In the genomic region with DNA sequence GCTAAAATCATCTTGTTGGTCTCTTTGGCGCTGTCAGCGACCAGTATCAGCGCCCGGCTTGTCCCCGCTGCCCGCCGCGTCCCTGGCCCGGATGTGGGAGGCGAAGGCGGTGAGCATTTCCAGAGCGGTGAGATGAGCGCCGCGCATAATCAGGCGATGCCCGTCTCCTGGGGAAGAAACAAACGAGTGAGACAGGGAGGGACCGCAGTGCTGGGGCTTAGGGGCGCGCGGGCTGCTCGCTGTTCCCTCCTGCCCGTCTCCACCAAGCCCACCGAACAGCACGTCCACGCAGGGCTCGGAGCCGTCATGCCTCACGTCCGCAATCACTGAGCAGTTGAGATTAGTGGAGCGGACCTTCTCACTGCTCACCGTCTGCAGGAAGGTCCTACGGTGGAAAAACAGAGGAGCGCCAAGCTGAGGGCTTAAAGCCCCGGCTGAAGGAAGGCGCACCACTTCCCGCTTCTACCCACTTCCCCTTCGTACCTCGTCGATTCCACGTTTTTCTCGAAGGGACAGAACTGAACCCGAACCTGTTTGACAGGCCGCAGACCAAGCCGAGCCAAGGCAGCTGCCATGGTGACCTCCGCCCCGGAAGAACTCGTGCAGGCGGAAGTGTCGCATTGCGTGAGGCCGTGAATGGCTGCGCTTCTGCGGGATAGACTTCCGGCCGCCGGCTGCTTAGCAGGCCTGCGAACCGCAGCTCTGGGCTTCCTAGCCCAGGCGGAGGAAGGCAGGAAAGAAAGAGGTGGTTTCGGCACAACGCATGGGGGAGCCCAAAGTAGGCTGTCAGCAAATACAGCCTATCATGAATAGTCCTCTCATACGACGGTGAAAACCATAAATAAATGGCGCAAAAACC, we compare ENCODE assay signal across 1 cellular context.
TF ChIP-seq lines count a peak whose summit lies in the region.

A gene (minus strand): TSS at position 595 of the 859 bp plus-strand sequence. CDS start 20 bp downstream, at position 575.

TF ChIP-seq in K562, 482 proteins besides CTCF, POLR2A, EP300 and RAD21 (continued from another document and continues in another):
- TF ChIP-seq, protein P1, sequence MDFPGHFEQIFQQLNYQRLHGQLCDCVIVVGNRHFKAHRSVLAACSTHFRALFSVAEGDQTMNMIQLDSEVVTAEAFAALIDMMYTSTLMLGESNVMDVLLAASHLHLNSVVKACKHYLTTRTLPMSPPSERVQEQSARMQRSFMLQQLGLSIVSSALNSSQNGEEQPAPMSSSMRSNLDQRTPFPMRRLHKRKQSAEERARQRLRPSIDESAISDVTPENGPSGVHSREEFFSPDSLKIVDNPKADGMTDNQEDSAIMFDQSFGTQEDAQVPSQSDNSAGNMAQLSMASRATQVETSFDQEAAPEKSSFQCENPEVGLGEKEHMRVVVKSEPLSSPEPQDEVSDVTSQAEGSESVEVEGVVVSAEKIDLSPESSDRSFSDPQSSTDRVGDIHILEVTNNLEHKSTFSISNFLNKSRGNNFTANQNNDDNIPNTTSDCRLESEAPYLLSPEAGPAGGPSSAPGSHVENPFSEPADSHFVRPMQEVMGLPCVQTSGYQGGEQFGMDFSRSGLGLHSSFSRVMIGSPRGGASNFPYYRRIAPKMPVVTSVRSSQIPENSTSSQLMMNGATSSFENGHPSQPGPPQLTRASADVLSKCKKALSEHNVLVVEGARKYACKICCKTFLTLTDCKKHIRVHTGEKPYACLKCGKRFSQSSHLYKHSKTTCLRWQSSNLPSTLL (IDR thresholded peaks at IDR 0.05), result no peak
- no peak for TF ChIP-seq ZKSCAN8 (CRISPR knock-in tag; IDR thresholded peaks at IDR 0.05)
- TF ChIP-seq ZNF146 (CRISPR knock-in tag; IDR thresholded peaks at IDR 0.05; ENCODE audit: unreplicated experiment), result no peak
- TF ChIP-seq, protein P2, sequence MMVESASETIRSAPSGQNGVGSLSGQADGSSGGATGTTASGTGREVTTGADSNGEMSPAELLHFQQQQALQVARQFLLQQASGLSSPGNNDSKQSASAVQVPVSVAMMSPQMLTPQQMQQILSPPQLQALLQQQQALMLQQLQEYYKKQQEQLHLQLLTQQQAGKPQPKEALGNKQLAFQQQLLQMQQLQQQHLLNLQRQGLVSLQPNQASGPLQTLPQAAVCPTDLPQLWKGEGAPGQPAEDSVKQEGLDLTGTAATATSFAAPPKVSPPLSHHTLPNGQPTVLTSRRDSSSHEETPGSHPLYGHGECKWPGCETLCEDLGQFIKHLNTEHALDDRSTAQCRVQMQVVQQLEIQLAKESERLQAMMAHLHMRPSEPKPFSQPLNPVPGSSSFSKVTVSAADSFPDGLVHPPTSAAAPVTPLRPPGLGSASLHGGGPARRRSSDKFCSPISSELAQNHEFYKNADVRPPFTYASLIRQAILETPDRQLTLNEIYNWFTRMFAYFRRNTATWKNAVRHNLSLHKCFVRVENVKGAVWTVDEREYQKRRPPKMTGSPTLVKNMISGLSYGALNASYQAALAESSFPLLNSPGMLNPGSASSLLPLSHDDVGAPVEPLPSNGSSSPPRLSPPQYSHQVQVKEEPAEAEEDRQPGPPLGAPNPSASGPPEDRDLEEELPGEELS (CRISPR knock-in tag; IDR thresholded peaks at IDR 0.05; ENCODE audit: borderline replicate concordance), result no peak
- TF ChIP-seq CAMTA2 (CRISPR knock-in tag; conservative IDR thresholded peaks at IDR 0.05), result no peak
- peak; percentile 82 for TF ChIP-seq TAF9B (IDR thresholded peaks at IDR 0.05; ENCODE audit: partially characterized antibody)
- TF ChIP-seq TBL1XR1 (IDR thresholded peaks at IDR 0.05; ENCODE audit: low read length in 2 of 2), result peak in 1 of 2 experiments; percentile 70; a peak in 1 of 4 replicates
- TF ChIP-seq, protein P3, sequence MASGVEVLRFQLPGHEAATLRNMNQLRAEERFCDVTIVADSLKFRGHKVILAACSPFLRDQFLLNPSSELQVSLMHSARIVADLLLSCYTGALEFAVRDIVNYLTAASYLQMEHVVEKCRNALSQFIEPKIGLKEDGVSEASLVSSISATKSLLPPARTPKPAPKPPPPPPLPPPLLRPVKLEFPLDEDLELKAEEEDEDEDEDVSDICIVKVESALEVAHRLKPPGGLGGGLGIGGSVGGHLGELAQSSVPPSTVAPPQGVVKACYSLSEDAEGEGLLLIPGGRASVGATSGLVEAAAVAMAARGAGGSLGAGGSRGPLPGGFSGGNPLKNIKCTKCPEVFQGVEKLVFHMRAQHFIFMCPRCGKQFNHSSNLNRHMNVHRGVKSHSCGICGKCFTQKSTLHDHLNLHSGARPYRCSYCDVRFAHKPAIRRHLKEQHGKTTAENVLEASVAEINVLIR (CRISPR knock-in tag; IDR thresholded peaks at IDR 0.05), result peak; percentile 71
- no peak for TF ChIP-seq ZFP36 (IDR thresholded peaks at IDR 0.05; ENCODE audit: low read depth, low read length, partially characterized antibody)
- TF ChIP-seq, protein P4, sequence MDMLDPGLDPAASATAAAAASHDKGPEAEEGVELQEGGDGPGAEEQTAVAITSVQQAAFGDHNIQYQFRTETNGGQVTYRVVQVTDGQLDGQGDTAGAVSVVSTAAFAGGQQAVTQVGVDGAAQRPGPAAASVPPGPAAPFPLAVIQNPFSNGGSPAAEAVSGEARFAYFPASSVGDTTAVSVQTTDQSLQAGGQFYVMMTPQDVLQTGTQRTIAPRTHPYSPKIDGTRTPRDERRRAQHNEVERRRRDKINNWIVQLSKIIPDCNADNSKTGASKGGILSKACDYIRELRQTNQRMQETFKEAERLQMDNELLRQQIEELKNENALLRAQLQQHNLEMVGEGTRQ (CRISPR knock-in tag; IDR thresholded peaks at IDR 0.05), result no peak
- peak; percentile 66 for TF ChIP-seq ESRRA (IDR thresholded peaks at IDR 0.05; ENCODE audit: borderline replicate concordance, low read depth)
- TF ChIP-seq ERF (CRISPR knock-in tag; IDR thresholded peaks at IDR 0.05), result peak; percentile 75; the same call in 1 of the 2 replicates
- peak; percentile 79 for TF ChIP-seq BRD4 (IDR thresholded peaks at IDR 0.05)
- TF ChIP-seq, protein P5, sequence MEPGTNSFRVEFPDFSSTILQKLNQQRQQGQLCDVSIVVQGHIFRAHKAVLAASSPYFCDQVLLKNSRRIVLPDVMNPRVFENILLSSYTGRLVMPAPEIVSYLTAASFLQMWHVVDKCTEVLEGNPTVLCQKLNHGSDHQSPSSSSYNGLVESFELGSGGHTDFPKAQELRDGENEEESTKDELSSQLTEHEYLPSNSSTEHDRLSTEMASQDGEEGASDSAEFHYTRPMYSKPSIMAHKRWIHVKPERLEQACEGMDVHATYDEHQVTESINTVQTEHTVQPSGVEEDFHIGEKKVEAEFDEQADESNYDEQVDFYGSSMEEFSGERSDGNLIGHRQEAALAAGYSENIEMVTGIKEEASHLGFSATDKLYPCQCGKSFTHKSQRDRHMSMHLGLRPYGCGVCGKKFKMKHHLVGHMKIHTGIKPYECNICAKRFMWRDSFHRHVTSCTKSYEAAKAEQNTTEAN (CRISPR knock-in tag; IDR thresholded peaks at IDR 0.05), result no peak
- TF ChIP-seq BDP1 (IDR thresholded peaks at IDR 0.05; ENCODE audit: insufficient read depth, insufficient read length), result no peak
- no peak for TF ChIP-seq FOXK1 (CRISPR knock-in tag; IDR thresholded peaks at IDR 0.05; ENCODE audit: borderline replicate concordance)
- TF ChIP-seq ZNF408 (CRISPR knock-in tag; IDR thresholded peaks at IDR 0.05; ENCODE audit: low read depth), result no peak
- 0 out of 2 replicates have a peak, but pooled peaks have one; percentile 30 for TF ChIP-seq MXI1 (IDR thresholded peaks at IDR 0.05; ENCODE audit: low read depth, low read length)
- TF ChIP-seq POLR2AphosphoS5 (IDR thresholded peaks at IDR 0.05; ENCODE audit: control insufficient read depth, insufficient read depth, low read depth, low read length), result peak; percentile 93
- 0 out of 2 replicates have a peak, but pooled peaks have one; percentile 10 for TF ChIP-seq TCF3 (CRISPR knock-in tag; IDR thresholded peaks at IDR 0.05)
- TF ChIP-seq, protein P6, sequence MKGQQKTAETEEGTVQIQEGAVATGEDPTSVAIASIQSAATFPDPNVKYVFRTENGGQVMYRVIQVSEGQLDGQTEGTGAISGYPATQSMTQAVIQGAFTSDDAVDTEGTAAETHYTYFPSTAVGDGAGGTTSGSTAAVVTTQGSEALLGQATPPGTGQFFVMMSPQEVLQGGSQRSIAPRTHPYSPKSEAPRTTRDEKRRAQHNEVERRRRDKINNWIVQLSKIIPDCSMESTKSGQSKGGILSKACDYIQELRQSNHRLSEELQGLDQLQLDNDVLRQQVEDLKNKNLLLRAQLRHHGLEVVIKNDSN (CRISPR knock-in tag; IDR thresholded peaks at IDR 0.05), result no peak
- no peak for TF ChIP-seq SNRNP70 (optimal IDR thresholded peaks at IDR 0.05; ENCODE audit: low read depth, low read length)
- peak; percentile 67; the same call in 1 of the 2 replicates for TF ChIP-seq GABPB2 (CRISPR knock-in tag; conservative IDR thresholded peaks at IDR 0.05)
- TF ChIP-seq POU5F1 (IDR thresholded peaks at IDR 0.05; ENCODE audit: borderline replicate concordance, low read depth, low read length, partially characterized antibody), result no peak
- no peak for TF ChIP-seq ZEB2 (IDR thresholded peaks at IDR 0.05)
- TF ChIP-seq, protein P7, sequence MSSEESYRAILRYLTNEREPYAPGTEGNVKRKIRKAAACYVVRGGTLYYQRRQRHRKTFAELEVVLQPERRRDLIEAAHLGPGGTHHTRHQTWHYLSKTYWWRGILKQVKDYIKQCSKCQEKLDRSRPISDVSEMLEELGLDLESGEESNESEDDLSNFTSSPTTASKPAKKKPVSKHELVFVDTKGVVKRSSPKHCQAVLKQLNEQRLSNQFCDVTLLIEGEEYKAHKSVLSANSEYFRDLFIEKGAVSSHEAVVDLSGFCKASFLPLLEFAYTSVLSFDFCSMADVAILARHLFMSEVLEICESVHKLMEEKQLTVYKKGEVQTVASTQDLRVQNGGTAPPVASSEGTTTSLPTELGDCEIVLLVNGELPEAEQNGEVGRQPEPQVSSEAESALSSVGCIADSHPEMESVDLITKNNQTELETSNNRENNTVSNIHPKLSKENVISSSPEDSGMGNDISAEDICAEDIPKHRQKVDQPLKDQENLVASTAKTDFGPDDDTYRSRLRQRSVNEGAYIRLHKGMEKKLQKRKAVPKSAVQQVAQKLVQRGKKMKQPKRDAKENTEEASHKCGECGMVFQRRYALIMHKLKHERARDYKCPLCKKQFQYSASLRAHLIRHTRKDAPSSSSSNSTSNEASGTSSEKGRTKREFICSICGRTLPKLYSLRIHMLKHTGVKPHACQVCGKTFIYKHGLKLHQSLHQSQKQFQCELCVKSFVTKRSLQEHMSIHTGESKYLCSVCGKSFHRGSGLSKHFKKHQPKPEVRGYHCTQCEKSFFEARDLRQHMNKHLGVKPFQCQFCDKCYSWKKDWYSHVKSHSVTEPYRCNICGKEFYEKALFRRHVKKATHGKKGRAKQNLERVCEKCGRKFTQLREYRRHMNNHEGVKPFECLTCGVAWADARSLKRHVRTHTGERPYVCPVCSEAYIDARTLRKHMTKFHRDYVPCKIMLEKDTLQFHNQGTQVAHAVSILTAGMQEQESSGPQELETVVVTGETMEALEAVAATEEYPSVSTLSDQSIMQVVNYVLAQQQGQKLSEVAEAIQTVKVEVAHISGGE (CRISPR knock-in tag; IDR thresholded peaks at IDR 0.05), result peak; percentile 11 to 96 (median 65); a peak in 5 of 6 replicates
- no peak; a peak in 1 of 4 replicates for TF ChIP-seq CSDE1 (IDR thresholded peaks at IDR 0.05)
- no peak for TF ChIP-seq DPF2 (IDR thresholded peaks at IDR 0.05)
- no peak for TF ChIP-seq EWSR1 (IDR thresholded peaks at IDR 0.05; ENCODE audit: borderline replicate concordance, low read depth, partially characterized antibody)
- TF ChIP-seq ZNF444 (CRISPR knock-in tag; IDR thresholded peaks at IDR 0.05), result no peak
- no peak for TF ChIP-seq ZNF232 (CRISPR knock-in tag; IDR thresholded peaks at IDR 0.05)
- TF ChIP-seq TAL1 (IDR thresholded peaks at IDR 0.05), result no peak
- TF ChIP-seq, protein P8, sequence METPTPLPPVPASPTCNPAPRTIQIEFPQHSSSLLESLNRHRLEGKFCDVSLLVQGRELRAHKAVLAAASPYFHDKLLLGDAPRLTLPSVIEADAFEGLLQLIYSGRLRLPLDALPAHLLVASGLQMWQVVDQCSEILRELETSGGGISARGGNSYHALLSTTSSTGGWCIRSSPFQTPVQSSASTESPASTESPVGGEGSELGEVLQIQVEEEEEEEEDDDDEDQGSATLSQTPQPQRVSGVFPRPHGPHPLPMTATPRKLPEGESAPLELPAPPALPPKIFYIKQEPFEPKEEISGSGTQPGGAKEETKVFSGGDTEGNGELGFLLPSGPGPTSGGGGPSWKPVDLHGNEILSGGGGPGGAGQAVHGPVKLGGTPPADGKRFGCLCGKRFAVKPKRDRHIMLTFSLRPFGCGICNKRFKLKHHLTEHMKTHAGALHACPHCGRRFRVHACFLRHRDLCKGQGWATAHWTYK (CRISPR knock-in tag; IDR thresholded peaks at IDR 0.05), result 0 out of 2 replicates have a peak, but pooled peaks have one; percentile 64
- TF ChIP-seq, protein P9, sequence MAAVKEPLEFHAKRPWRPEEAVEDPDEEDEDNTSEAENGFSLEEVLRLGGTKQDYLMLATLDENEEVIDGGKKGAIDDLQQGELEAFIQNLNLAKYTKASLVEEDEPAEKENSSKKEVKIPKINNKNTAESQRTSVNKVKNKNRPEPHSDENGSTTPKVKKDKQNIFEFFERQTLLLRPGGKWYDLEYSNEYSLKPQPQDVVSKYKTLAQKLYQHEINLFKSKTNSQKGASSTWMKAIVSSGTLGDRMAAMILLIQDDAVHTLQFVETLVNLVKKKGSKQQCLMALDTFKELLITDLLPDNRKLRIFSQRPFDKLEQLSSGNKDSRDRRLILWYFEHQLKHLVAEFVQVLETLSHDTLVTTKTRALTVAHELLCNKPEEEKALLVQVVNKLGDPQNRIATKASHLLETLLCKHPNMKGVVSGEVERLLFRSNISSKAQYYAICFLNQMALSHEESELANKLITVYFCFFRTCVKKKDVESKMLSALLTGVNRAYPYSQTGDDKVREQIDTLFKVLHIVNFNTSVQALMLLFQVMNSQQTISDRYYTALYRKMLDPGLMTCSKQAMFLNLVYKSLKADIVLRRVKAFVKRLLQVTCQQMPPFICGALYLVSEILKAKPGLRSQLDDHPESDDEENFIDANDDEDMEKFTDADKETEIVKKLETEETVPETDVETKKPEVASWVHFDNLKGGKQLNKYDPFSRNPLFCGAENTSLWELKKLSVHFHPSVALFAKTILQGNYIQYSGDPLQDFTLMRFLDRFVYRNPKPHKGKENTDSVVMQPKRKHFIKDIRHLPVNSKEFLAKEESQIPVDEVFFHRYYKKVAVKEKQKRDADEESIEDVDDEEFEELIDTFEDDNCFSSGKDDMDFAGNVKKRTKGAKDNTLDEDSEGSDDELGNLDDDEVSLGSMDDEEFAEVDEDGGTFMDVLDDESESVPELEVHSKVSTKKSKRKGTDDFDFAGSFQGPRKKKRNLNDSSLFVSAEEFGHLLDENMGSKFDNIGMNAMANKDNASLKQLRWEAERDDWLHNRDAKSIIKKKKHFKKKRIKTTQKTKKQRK (IDR thresholded peaks at IDR 0.05; ENCODE audit: borderline replicate concordance, low read depth, low read length), result no peak
- TF ChIP-seq SMARCA4 (IDR thresholded peaks at IDR 0.05), result no peak
